In the genomic region with DNA sequence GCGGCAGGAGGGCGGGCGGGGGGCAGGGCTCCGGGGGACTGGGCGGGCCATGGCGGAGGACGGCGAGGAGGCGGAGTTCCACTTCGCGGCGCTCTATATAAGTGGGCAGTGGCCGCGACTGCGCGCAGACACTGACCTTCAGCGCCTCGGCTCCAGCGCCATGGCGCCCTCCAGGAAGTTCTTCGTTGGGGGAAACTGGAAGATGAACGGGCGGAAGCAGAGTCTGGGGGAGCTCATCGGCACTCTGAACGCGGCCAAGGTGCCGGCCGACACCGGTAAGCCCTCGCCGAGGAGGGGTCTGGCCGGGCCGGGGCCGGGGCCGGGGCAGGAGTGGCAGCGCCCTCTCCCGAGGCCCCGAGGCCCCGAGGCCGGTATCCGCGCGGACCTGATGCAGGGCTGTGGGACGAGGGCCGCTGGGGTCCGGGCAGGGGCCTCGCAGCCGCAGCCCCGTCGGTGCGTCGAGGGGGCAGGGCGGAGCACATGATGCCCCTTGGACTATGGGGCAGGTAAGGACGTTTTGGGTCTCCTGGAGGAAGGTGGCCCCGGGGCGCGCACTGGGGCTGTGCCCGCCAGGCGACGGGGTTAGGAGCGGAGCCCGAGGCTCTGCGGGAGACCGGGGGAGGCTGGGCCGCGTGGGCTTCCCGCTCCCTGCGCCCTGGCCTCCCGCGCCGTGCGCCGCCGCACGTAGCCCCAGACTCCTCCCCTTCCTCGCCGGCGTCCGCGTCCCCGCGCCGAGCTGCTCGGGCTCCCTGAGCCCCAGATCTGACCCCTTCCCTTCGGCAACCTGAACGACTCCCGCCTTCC, we compare ENCODE assay signal across 1 cellular context.
TF ChIP-seq lines count a peak whose summit lies in the region.

A gene (plus strand): TSS at position 125 of the 804 bp plus-strand sequence. CDS start 36 bp downstream, at position 161.

TF ChIP-seq in HepG2, 621 proteins besides CTCF, POLR2A, EP300 and RAD21 (continued from another document and continues in another):
- TF ChIP-seq, protein P1, sequence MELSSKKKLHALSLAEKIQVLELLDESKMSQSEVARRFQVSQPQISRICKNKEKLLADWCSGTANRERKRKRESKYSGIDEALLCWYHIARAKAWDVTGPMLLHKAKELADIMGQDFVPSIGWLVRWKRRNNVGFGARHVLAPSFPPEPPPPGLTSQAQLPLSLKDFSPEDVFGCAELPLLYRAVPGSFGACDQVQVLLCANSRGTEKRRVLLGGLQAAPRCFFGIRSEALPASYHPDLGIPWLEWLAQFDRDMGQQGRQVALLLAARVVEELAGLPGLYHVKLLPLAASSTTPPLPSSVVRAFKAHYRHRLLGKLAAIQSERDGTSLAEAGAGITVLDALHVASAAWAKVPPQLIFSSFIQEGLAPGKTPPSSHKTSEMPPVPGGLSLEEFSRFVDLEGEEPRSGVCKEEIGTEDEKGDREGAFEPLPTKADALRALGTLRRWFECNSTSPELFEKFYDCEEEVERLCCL (CRISPR knock-in tag; IDR thresholded peaks at IDR 0.05; ENCODE audit: borderline replicate concordance) = no peak
- TF ChIP-seq ZFX (CRISPR knock-in tag; IDR thresholded peaks at IDR 0.05; ENCODE audit: low read depth) (peak; percentile 59), HOXA7 (CRISPR knock-in tag; IDR thresholded peaks at IDR 0.05) (no peak), MED1 (CRISPR knock-in tag; IDR thresholded peaks at IDR 0.05) (no peak; the same call in 1 of the 2 replicates), ZNF678 (CRISPR knock-in tag; IDR thresholded peaks at IDR 0.05) (no peak; the same call in 1 of the 2 replicates), ESRRA (CRISPR knock-in tag; IDR thresholded peaks at IDR 0.05; ENCODE audit: low read depth) (no peak), ZNF570 (CRISPR knock-in tag; IDR thresholded peaks at IDR 0.05; ENCODE audit: borderline replicate concordance) (no peak), ZNF589 (CRISPR knock-in tag; conservative IDR thresholded peaks at IDR 0.05) (no peak; the same call in none of the 2 replicates), SRF (IDR thresholded peaks at IDR 0.05; ENCODE audit: low read depth, low read length) (no peak), ZNF263 (CRISPR knock-in tag; IDR thresholded peaks at IDR 0.05) (0 out of 2 replicates have a peak, but pooled peaks have one; percentile 12), MLLT10 (CRISPR knock-in tag; IDR thresholded peaks at IDR 0.05) (no peak), GABPA (IDR thresholded peaks at IDR 0.05; ENCODE audit: low read depth, low read length) (no peak), GABPA (CRISPR knock-in tag; IDR thresholded peaks at IDR 0.05; ENCODE audit: low read depth) (no peak), ZNF792 (CRISPR knock-in tag; IDR thresholded peaks at IDR 0.05) (peak; percentile 82), ZNF225 (CRISPR knock-in tag; IDR thresholded peaks at IDR 0.05) (0 out of 2 replicates have a peak, but pooled peaks have one; percentile 10), ZNF775 (CRISPR knock-in tag; IDR thresholded peaks at IDR 0.05; ENCODE audit: borderline replicate concordance) (no peak), ZFP82 (CRISPR knock-in tag; IDR thresholded peaks at IDR 0.05; ENCODE audit: borderline replicate concordance) (peak; percentile 82; the same call in 1 of the 2 replicates), AHR (CRISPR knock-in tag; IDR thresholded peaks at IDR 0.05) (peak; percentile 17; the same call in 1 of the 2 replicates), ZNF253 (CRISPR knock-in tag; IDR thresholded peaks at IDR 0.05; ENCODE audit: borderline replicate concordance) (no peak), SOX5 (CRISPR knock-in tag; IDR thresholded peaks at IDR 0.05; ENCODE audit: borderline replicate concordance) (no peak), IKZF4 (CRISPR knock-in tag; IDR thresholded peaks at IDR 0.05; ENCODE audit: borderline replicate concordance, low read depth, not compliant biosample characterization) (no peak), ZBTB42 (CRISPR knock-in tag; IDR thresholded peaks at IDR 0.05) (peak; percentile 85; the same call in 1 of the 2 replicates), ZNF768 (CRISPR knock-in tag; IDR thresholded peaks at IDR 0.05) (peak; percentile 63), ZNF337 (CRISPR knock-in tag; IDR thresholded peaks at IDR 0.05; ENCODE audit: borderline replicate concordance, low read depth) (peak; percentile 90; the same call in 1 of the 2 replicates), TMF1 (CRISPR knock-in tag; IDR thresholded peaks at IDR 0.05; ENCODE audit: low read depth) (peak; percentile 87), ZNF101 (CRISPR knock-in tag; IDR thresholded peaks at IDR 0.05; ENCODE audit: borderline replicate concordance, low read depth) (no peak), NFE2 (CRISPR knock-in tag; IDR thresholded peaks at IDR 0.05) (no peak), JARID2 (CRISPR knock-in tag; IDR thresholded peaks at IDR 0.05; ENCODE audit: insufficient replicate concordance) (peak; percentile 13), ZFY (CRISPR knock-in tag; IDR thresholded peaks at IDR 0.05) (peak; percentile 72), ZNF605 (CRISPR knock-in tag; IDR thresholded peaks at IDR 0.05) (0 out of 2 replicates have a peak, but pooled peaks have one; percentile 72), SMAD3 (CRISPR knock-in tag; IDR thresholded peaks at IDR 0.05) (0 out of 2 replicates have a peak, but pooled peaks have one; percentile 54), ZNF878 (CRISPR knock-in tag; IDR thresholded peaks at IDR 0.05) (peak; percentile 35; the same call in 1 of the 2 replicates), NONO (IDR thresholded peaks at IDR 0.05) (no peak), NONO (CRISPR knock-in tag; conservative IDR thresholded peaks at IDR 0.05) (peak; percentile 79; the same call in 1 of the 2 replicates), ZNF543 (CRISPR knock-in tag; IDR thresholded peaks at IDR 0.05) (0 out of 2 replicates have a peak, but pooled peaks have one; percentile 21)
- TF ChIP-seq, protein P2, sequence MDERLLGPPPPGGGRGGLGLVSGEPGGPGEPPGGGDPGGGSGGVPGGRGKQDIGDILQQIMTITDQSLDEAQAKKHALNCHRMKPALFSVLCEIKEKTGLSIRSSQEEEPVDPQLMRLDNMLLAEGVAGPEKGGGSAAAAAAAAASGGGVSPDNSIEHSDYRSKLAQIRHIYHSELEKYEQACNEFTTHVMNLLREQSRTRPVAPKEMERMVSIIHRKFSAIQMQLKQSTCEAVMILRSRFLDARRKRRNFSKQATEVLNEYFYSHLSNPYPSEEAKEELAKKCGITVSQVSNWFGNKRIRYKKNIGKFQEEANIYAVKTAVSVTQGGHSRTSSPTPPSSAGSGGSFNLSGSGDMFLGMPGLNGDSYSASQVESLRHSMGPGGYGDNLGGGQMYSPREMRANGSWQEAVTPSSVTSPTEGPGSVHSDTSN (CRISPR knock-in tag; IDR thresholded peaks at IDR 0.05) = no peak
- TF ChIP-seq, protein P3, sequence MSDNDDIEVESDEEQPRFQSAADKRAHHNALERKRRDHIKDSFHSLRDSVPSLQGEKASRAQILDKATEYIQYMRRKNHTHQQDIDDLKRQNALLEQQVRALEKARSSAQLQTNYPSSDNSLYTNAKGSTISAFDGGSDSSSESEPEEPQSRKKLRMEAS (IDR thresholded peaks at IDR 0.05) = peak; percentile 77
- TF ChIP-seq, protein P4, sequence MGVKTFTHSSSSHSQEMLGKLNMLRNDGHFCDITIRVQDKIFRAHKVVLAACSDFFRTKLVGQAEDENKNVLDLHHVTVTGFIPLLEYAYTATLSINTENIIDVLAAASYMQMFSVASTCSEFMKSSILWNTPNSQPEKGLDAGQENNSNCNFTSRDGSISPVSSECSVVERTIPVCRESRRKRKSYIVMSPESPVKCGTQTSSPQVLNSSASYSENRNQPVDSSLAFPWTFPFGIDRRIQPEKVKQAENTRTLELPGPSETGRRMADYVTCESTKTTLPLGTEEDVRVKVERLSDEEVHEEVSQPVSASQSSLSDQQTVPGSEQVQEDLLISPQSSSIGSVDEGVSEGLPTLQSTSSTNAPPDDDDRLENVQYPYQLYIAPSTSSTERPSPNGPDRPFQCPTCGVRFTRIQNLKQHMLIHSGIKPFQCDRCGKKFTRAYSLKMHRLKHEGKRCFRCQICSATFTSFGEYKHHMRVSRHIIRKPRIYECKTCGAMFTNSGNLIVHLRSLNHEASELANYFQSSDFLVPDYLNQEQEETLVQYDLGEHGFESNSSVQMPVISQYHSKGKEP (CRISPR knock-in tag; IDR thresholded peaks at IDR 0.05) = peak; percentile 77; the same call in 1 of the 2 replicates
- TF ChIP-seq, protein P5, sequence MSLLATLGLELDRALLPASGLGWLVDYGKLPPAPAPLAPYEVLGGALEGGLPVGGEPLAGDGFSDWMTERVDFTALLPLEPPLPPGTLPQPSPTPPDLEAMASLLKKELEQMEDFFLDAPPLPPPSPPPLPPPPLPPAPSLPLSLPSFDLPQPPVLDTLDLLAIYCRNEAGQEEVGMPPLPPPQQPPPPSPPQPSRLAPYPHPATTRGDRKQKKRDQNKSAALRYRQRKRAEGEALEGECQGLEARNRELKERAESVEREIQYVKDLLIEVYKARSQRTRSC (CRISPR knock-in tag; IDR thresholded peaks at IDR 0.05; ENCODE audit: low read depth) = no peak; the same call in 1 of the 2 replicates
- TF ChIP-seq, protein P6, sequence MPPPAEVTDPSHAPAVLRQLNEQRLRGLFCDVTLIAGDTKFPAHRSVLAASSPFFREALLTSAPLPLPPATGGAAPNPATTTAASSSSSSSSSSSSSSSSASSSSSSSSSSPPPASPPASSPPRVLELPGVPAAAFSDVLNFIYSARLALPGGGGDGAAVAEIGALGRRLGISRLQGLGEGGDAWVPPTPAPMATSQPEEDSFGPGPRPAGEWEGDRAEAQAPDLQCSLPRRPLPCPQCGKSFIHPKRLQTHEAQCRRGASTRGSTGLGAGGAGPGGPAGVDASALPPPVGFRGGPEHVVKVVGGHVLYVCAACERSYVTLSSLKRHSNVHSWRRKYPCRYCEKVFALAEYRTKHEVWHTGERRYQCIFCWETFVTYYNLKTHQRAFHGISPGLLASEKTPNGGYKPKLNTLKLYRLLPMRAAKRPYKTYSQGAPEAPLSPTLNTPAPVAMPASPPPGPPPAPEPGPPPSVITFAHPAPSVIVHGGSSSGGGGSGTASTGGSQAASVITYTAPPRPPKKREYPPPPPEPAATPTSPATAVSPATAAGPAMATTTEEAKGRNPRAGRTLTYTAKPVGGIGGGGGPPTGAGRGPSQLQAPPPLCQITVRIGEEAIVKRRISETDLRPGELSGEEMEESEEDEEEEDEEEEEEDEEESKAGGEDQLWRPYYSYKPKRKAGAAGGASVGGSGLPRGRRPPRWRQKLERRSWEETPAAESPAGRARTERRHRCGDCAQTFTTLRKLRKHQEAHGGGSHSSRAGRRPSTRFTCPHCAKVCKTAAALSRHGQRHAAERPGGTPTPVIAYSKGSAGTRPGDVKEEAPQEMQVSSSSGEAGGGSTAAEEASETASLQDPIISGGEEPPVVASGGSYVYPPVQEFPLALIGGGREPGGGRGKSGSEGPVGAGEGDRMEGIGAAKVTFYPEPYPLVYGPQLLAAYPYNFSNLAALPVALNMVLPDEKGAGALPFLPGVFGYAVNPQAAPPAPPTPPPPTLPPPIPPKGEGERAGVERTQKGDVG (CRISPR knock-in tag; IDR thresholded peaks at IDR 0.05; ENCODE audit: borderline replicate concordance) = no peak
- TF ChIP-seq, protein P7, sequence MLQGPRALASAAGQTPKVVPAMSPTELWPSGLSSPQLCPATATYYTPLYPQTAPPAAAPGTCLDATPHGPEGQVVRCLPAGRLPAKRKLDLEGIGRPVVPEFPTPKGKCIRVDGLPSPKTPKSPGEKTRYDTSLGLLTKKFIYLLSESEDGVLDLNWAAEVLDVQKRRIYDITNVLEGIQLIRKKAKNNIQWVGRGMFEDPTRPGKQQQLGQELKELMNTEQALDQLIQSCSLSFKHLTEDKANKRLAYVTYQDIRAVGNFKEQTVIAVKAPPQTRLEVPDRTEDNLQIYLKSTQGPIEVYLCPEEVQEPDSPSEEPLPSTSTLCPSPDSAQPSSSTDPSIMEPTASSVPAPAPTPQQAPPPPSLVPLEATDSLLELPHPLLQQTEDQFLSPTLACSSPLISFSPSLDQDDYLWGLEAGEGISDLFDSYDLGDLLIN (CRISPR knock-in tag; IDR thresholded peaks at IDR 0.05; ENCODE audit: borderline replicate concordance) = no peak
- TF ChIP-seq, protein P8, sequence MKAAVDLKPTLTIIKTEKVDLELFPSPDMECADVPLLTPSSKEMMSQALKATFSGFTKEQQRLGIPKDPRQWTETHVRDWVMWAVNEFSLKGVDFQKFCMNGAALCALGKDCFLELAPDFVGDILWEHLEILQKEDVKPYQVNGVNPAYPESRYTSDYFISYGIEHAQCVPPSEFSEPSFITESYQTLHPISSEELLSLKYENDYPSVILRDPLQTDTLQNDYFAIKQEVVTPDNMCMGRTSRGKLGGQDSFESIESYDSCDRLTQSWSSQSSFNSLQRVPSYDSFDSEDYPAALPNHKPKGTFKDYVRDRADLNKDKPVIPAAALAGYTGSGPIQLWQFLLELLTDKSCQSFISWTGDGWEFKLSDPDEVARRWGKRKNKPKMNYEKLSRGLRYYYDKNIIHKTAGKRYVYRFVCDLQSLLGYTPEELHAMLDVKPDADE (CRISPR knock-in tag; IDR thresholded peaks at IDR 0.05) = no peak
- TF ChIP-seq, protein P9, sequence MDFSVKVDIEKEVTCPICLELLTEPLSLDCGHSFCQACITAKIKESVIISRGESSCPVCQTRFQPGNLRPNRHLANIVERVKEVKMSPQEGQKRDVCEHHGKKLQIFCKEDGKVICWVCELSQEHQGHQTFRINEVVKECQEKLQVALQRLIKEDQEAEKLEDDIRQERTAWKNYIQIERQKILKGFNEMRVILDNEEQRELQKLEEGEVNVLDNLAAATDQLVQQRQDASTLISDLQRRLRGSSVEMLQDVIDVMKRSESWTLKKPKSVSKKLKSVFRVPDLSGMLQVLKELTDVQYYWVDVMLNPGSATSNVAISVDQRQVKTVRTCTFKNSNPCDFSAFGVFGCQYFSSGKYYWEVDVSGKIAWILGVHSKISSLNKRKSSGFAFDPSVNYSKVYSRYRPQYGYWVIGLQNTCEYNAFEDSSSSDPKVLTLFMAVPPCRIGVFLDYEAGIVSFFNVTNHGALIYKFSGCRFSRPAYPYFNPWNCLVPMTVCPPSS (IDR thresholded peaks at IDR 0.05) = no peak
- TF ChIP-seq, protein P10, sequence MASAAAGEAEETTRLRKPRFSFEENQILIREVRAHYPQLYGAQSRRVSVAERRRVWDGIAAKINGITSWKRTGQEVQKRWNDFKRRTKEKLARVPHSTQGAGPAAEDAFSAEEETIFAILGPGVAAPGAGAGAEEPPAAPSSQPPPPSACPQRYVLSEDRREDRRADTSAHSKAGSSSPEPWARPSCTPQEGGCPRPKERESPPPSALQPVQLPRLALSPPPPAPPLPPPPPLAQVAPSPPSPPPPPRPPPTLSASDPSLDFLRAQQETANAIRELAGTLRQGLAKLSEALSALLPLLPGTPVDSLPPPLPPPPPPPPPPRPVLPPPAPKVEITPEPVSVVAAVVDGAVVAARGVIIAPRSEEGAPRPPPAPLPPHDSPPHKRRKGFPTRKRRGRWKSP (CRISPR knock-in tag; IDR thresholded peaks at IDR 0.05) = no peak
- TF ChIP-seq, protein P11, sequence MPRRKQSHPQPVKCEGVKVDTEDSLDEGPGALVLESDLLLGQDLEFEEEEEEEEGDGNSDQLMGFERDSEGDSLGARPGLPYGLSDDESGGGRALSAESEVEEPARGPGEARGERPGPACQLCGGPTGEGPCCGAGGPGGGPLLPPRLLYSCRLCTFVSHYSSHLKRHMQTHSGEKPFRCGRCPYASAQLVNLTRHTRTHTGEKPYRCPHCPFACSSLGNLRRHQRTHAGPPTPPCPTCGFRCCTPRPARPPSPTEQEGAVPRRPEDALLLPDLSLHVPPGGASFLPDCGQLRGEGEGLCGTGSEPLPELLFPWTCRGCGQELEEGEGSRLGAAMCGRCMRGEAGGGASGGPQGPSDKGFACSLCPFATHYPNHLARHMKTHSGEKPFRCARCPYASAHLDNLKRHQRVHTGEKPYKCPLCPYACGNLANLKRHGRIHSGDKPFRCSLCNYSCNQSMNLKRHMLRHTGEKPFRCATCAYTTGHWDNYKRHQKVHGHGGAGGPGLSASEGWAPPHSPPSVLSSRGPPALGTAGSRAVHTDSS (CRISPR knock-in tag; conservative IDR thresholded peaks at IDR 0.05) = no peak
